ENCODE assay signal across 8 cellular contexts in the genomic region with DNA sequence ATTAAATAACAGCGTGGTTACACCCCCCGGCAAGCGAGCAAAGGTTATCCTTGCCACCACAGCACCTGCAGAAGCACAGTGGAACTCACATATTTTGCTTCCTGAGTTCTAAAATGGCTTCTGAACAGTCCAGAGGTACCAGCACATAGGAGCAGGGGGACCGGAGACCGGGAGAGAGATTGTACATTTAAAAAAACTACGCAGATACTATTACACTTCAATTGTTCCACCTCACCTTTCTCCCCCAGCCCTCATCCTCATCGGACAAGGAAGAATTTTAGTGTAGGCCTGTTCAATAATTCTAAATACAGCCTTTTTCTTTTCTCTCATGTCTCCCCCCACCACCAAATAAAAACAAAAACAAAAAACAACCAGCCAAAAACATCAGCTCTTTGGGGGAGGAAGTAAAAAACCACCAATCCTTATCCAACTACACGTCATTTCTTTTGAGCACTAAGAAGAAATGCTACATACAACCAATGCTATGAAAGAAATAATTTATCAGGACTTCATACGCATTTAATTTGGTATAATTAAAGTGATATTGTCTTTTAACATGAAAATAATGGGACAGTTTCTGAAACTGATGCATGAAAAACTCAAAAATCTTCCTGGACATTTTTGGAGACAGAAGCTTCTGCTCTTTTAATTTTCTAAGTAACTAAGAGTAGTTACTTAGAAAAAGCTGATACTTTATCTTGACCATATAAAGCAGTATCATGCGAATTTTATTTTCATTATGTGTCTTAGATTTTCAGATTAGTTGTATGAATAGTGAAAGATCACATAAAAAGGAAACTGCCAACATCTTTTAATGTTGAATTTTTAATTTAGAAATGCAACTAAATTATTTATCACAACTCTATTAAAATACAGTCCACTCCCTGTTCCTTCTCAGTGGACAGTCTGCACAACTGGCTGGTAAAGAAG. TPM values are rescaled to one million over a fixed set of nuclear protein-coding genes. Genes with fewer than 3 reads are reported as not detected.
A peak's percentile ranks its signal among the peaks of the same experiment; 100 is the strongest.
DNase-seq lines count a peak whose midpoint lies in the region; ATAC-seq, FAIRE-seq and TF ChIP-seq lines count a peak whose summit lies in the region.

No MANE protein-coding gene starts in this region.

- TF ChIP-seq CTCF in A549 (IDR thresholded peaks at IDR 0.05), result no peak
- TF ChIP-seq CTCF in GM12875 (IDR thresholded peaks at IDR 0.05; ENCODE audit: borderline replicate concordance, insufficient read depth, low read depth, low read length), result no peak
- no peak for TF ChIP-seq CTCF in body of pancreas (IDR thresholded peaks at IDR 0.05)
- TF ChIP-seq CTCF in liver (IDR thresholded peaks at IDR 0.05; ENCODE audit: low read depth, low read length, missing input control), result no peak
- no peak for TF ChIP-seq CTCF in type B pancreatic cell (conservative IDR thresholded peaks at IDR 0.05)

- under 1% methylated on average over 10 of the region's 10 CpGs for WGBS in A549 (ENCODE audit: missing lambda C conversion rate)
- 14 to 18% methylated on average over 10 of the region's 10 CpGs for WGBS in body of pancreas, 2 donors
- 16% methylated on average over 10 of the region's 10 CpGs for WGBS in liver

- H3K4me1 ChIP-seq in A549 (peaks cover 43% of the 10 kb centered on the region; the same call in 2 of the 3 replicates), body of pancreas (peaks cover 19% of the 10 kb centered on the region), liver (ENCODE audit: control insufficient read depth in 4 of 4, insufficient read depth in 4 of 4, low read length in 3 of 4) (peaks cover 0 to 23% (median 16%) of the 10 kb centered on the region in 4 donors)

- peak overlapping the region; percentile 64 to 93 for H3K9ac ChIP-seq in liver (ENCODE audit: low read depth in 1 of 2, low read length in 2 of 2)

- POLR2A ChIA-PET in A549 (lab: Yijun Ruan, JAX), result interaction anchor here (0.9 to 3.3 kb wide), 3 partner anchors 10 to 257 kb away, joined by 3 to 29 read pairs (median 4); a partner anchor contains a TSS

- peaks cover 7% of the 10 kb centered on the region for H3K4me1 Mint-ChIP-seq in type B pancreatic cell (ENCODE audit: unreplicated experiment)

- H3K27ac ChIP-seq in A549 (peak overlapping the region; percentile 99 to 100), body of pancreas (peak overlapping the region; percentile 82 to 97 (median 90)), liver (ENCODE audit: low read depth in 1 of 2, low read length in 2 of 2) (peak overlapping the region; percentile 72 to 81)

- TF ChIP-seq POLR2A in A549 (IDR thresholded peaks at IDR 0.05; ENCODE audit: low read length) (no peak), body of pancreas (IDR thresholded peaks at IDR 0.05) (no peak)

- H3K36me3 ChIP-seq in body of pancreas (replicated peaks in 1 of 2; ENCODE audit: insufficient read depth in 1 of 2, low read depth in 2 of 2) (no peaks in the 10 kb centered on the region), liver (ENCODE audit: control insufficient read depth in 4 of 4, insufficient read depth in 3 of 4, low read depth in 1 of 4, low read length in 3 of 4) (no peaks in the 10 kb centered on the region)

- ATAC-seq in A549 (peak in 1 of 2 experiments; percentile 60; a peak in 3 of 6 replicates), body of pancreas (peak; percentile 53), HG02798 (IDR thresholded peaks at IDR 0.05; ENCODE audit: poor library complexity, unreplicated experiment) (no peak), GM18870 (IDR thresholded peaks at IDR 0.05; ENCODE audit: unreplicated experiment) (no peak)

- DNase-seq in A549 (ENCODE audit: low read depth in 1 of 2, low spot score in 1 of 2), result peak in 1 of 2 experiments; percentile 75
- peak; percentile 77 for DNase-seq in NCI-H69 (lab: John Stamatoyannopoulos, UW)
- DNase-seq in body of pancreas, result peak; percentile 25 to 62 (median 46)
- DNase-seq in type B pancreatic cell (ENCODE audit: extremely low spot score, unreplicated experiment), result no peak

- intact Hi-C loops in body of pancreas (cut with DNase I), result no loop called here

- H3K27ac Mint-ChIP-seq in type B pancreatic cell, result no peak overlapping the region

- FAIRE-seq in A549 (lab: Jason Lieb, UNC), result no peak

- H3K27me3 Mint-ChIP-seq in type B pancreatic cell, result peaks cover 94% of the 10 kb centered on the region

- CTCF ChIA-PET in A549 (lab: Yijun Ruan, JAX), result interaction anchor here (0.6 to 1.8 kb wide), 2 partner anchors 10 to 65 kb away, joined by 3 to 8 read pairs; no protein-coding TSS in a partner anchor

- H3K27me3 ChIP-seq in body of pancreas, result no peaks in the 10 kb centered on the region
- H3K27me3 ChIP-seq in liver (ENCODE audit: control insufficient read depth in 4 of 4, insufficient read depth in 4 of 4, low read length in 3 of 4), result no peaks in the 10 kb centered on the region

- H3K4me3 Mint-ChIP-seq in type B pancreatic cell, result peak overlapping the region; percentile 82

- TF ChIP-seq RAD21 in A549 (conservative IDR thresholded peaks at IDR 0.05 in 1 of 2, IDR thresholded peaks at IDR 0.05 in 1 of 2) (no peak), liver (IDR thresholded peaks at IDR 0.05) (no peak)

- peak overlapping the region; percentile 84 for H3K4me2 ChIP-seq in A549

- H3K4me3 ChIP-seq in A549 (peak overlapping the region; percentile 71), GM12875 (ENCODE audit: low read depth, low read length) (peak overlapping the region; percentile 80), body of pancreas (peak overlapping the region in 1 of 2 donors; percentile 83), liver (ENCODE audit: low read depth in 1 of 3, low read length in 3 of 3) (peak overlapping the region in 2 of 3 donors; percentile 82 to 89)

- H3K36me3 Mint-ChIP-seq in type B pancreatic cell, result no peaks in the 10 kb centered on the region

- H3K9me3 Mint-ChIP-seq in type B pancreatic cell, result no peaks in the 10 kb centered on the region

- H3K9me3 ChIP-seq in A549 (no peaks in the 10 kb centered on the region), body of pancreas (no peaks in the 10 kb centered on the region), liver (ENCODE audit: control insufficient read depth in 4 of 4, low read length in 3 of 4) (no peaks in the 10 kb centered on the region)

- TF ChIP-seq EP300 in A549 (IDR thresholded peaks at IDR 0.05), result no peak

TF ChIP-seq in A549, 52 proteins besides CTCF, POLR2A, EP300 and RAD21 (continues in another document):
- TF ChIP-seq KDM5A (IDR thresholded peaks at IDR 0.05), result no peak
- TF ChIP-seq CHD2 (IDR thresholded peaks at IDR 0.05; ENCODE audit: low read length, partially characterized antibody), result no peak
- TF ChIP-seq NR3C1 (IDR thresholded peaks at IDR 0.05), result no peak
- no peak for TF ChIP-seq HDAC2 (IDR thresholded peaks at IDR 0.05)
- TF ChIP-seq MAZ (IDR thresholded peaks at IDR 0.05; ENCODE audit: borderline replicate concordance, low read depth, low read length), result no peak
- TF ChIP-seq PHF8 (IDR thresholded peaks at IDR 0.05; ENCODE audit: borderline replicate concordance, low read depth), result no peak
- TF ChIP-seq, protein P1, sequence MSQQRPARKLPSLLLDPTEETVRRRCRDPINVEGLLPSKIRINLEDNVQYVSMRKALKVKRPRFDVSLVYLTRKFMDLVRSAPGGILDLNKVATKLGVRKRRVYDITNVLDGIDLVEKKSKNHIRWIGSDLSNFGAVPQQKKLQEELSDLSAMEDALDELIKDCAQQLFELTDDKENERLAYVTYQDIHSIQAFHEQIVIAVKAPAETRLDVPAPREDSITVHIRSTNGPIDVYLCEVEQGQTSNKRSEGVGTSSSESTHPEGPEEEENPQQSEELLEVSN (IDR thresholded peaks at IDR 0.05; ENCODE audit: borderline replicate concordance, low read depth), result no peak

TF ChIP-seq in liver, 16 proteins besides CTCF, POLR2A, EP300 and RAD21 (continues in another document):
- peak; percentile 43 for TF ChIP-seq SP1 (IDR thresholded peaks at IDR 0.05)

RNA-seq across cellular contexts. Expression of a gene that starts 9.1 kb away (rescaled TPM):
- polyA plus RNA-seq in A549 (2011; rRNA removed) (9.9 and 13.0 TPM in 2 replicates), A549 (2017; fragmentation: RNase III; extraction: RNeasy Plus Mini Kit Qiagen cat#74134 plus additional on column Dnase treatment) (14.7 to 17.7 TPM (median 16.8 TPM) in 3 replicates), liver (1 to 10 TPM; 1.9 to 5.8 TPM)
- polyA plus RNA-seq in A549 (2012; cell fraction: cytosol; rRNA removed), result 12.1 and 13.5 TPM in 2 replicates
- 8.8 and 10.3 TPM in 2 replicates for polyA plus RNA-seq in A549 (2012; cell fraction: nucleus; rRNA removed)
- polyA minus RNA-seq in A549 (2011; rRNA and poly(A)+ RNA removed), result 7.4 and 8.0 TPM in 2 replicates
- total RNA-seq in body of pancreas (10 to 100 TPM in 1 of 2 donors, 1 to 10 TPM in 1; 7.6 to 11.9 TPM), liver (10 to 100 TPM in 1 of 2 donors, 1 to 10 TPM in 1; 2.6 to 27.4 TPM), type B pancreatic cell (ENCODE audit: low replicate concordance) (1.5 and 2.4 TPM in 2 replicates)

RNA-seq across cellular contexts. Expression of a gene that starts 19.1 kb away (rescaled TPM):
- 46.2 and 57.5 TPM in 2 replicates for polyA plus RNA-seq in A549 (2011; rRNA removed)
- polyA plus RNA-seq in A549 (2012; cell fraction: cytosol; rRNA removed), result 4.5 and 5.3 TPM in 2 replicates
- 1.5 and 5.1 TPM in 2 replicates for polyA plus RNA-seq in A549 (2012; cell fraction: nucleus; rRNA removed)
- polyA plus RNA-seq in A549 (2017; fragmentation: RNase III; extraction: RNeasy Plus Mini Kit Qiagen cat#74134 plus additional on column Dnase treatment), result 29.9 to 31.7 TPM (median 31.2 TPM) in 3 replicates
- polyA minus RNA-seq in A549 (2011; rRNA and poly(A)+ RNA removed), result 32.2 and 41.3 TPM in 2 replicates
- 10 to 100 TPM; 17.8 to 27.5 TPM for total RNA-seq in body of pancreas
- total RNA-seq in liver, result 10 to 100 TPM; 16.9 to 45.0 TPM
- 10 to 100 TPM in 1 of 2 donors, 1 to 10 TPM in 1; 8.6 to 19.4 TPM for polyA plus RNA-seq in liver
- 49.9 and 60.8 TPM in 2 replicates for total RNA-seq in type B pancreatic cell (ENCODE audit: low replicate concordance)
